8 cellular contexts compared by ENCODE assay signal in genomic region chr17:76354317-76354729, GRCh38. TPM values are rescaled to one million over a fixed set of nuclear protein-coding genes. Genes with fewer than 3 reads are reported as not detected.
DNase-seq lines count a peak whose midpoint lies in the region; ATAC-seq, FAIRE-seq and TF ChIP-seq lines count a peak whose summit lies in the region.

No MANE protein-coding gene starts in this region.

- 0 to 13% methylated on average over 6 to 16 of the region's 18 CpGs for WGBS in endodermal cell (ENCODE audit: insufficient coverage in 1 of 2, insufficient read length in 1 of 2), 2 experiments

- peaks cover 35% of the 10 kb centered on the region for H3K79me2 ChIP-seq in neural progenitor cell (ENCODE audit: low read depth)

- DNase-seq in CD8-positive, alpha-beta memory T cell = no peak
- DNase-seq in NB4 (ENCODE audit: low read depth) (no peak), endodermal cell (no peak), neural progenitor cell (ENCODE audit: low spot score) (no peak), GM03348 (ENCODE audit: low spot score) (no peak), DMS 273 treated with DMSO at 0.1 percent for 48 hours (lab: John Stamatoyannopoulos, UW) (no peak), GM12891 (ENCODE audit: insufficient read length, low spot score) (no peak)

- H3K9me3 Mint-ChIP-seq in CD8-positive, alpha-beta memory T cell = no peaks in the 10 kb centered on the region
- H3K9me3 Mint-ChIP-seq in endodermal cell (no peaks in the 10 kb centered on the region), neural progenitor cell (no peaks in the 10 kb centered on the region)

- H3K4me2 ChIP-seq in neural progenitor cell = peak overlapping the region; percentile 96

- H3K36me3 Mint-ChIP-seq in CD8-positive, alpha-beta memory T cell = peaks cover 0 to 13% (median 0%) of the 10 kb centered on the region in 3 donors
- peaks cover 7% of the 10 kb centered on the region for H3K36me3 Mint-ChIP-seq in endodermal cell (ENCODE audit: low read depth)
- peaks cover 7% of the 10 kb centered on the region for H3K36me3 Mint-ChIP-seq in neural progenitor cell

- FAIRE-seq in GM12891 (lab: Jason Lieb, UNC) = no peak

- H3K27ac ChIP-seq in CD8-positive, alpha-beta memory T cell (ENCODE audit: low read depth, low read length) = peak overlapping the region; percentile 77
- peak overlapping the region; percentile 85 for H3K27ac ChIP-seq in endodermal cell (ENCODE audit: low read depth, low read length)
- no peak overlapping the region for H3K27ac ChIP-seq in neural progenitor cell

- H3K27me3 Mint-ChIP-seq in CD8-positive, alpha-beta memory T cell = peaks cover 0 to 4% of the 10 kb centered on the region in 2 donors
- peaks cover 2% of the 10 kb centered on the region for H3K27me3 Mint-ChIP-seq in endodermal cell (ENCODE audit: insufficient read depth)
- H3K27me3 Mint-ChIP-seq in neural progenitor cell (ENCODE audit: insufficient read depth, low read depth) = peaks cover 6% of the 10 kb centered on the region

- peaks cover 9% of the 10 kb centered on the region for H3K4me1 ChIP-seq in CD8-positive, alpha-beta memory T cell (ENCODE audit: insufficient read depth, low read length)
- H3K4me1 ChIP-seq in endodermal cell (ENCODE audit: control insufficient read depth, insufficient read depth, low read length) (no peaks in the 10 kb centered on the region), neural progenitor cell (peaks cover 3% of the 10 kb centered on the region)

- H3K9ac ChIP-seq in endodermal cell (ENCODE audit: extremely low read depth, low read length, poor library complexity, severe bottlenecking) = peak overlapping the region; percentile 90
- H3K9ac ChIP-seq in neural progenitor cell = no peak overlapping the region

- no peaks in the 10 kb centered on the region for H4K20me1 ChIP-seq in neural progenitor cell (ENCODE audit: low read depth)

- POLR2A ChIA-PET in CD8-positive, alpha-beta memory T cell (lab: Charles Lee) = interaction anchor here (0.6 to 3.0 kb wide), 7 partner anchors 28 to 1025 kb away, joined by 3 to 27 read pairs (median 3); partner anchors contain the start of gene SPHK1

- TF ChIP-seq CTCF in NB4 (IDR thresholded peaks at IDR 0.05; ENCODE audit: low read depth, low read length) = no peak
- no peak for TF ChIP-seq CTCF in endodermal cell (conservative IDR thresholded peaks at IDR 0.05)
- TF ChIP-seq CTCF in neural progenitor cell (IDR thresholded peaks at IDR 0.05) = no peak

- H3K4me1 Mint-ChIP-seq in CD8-positive, alpha-beta memory T cell = peaks cover 18 to 29% (median 24%) of the 10 kb centered on the region in 3 donors
- H3K4me1 Mint-ChIP-seq in endodermal cell (peaks cover 19% of the 10 kb centered on the region), neural progenitor cell (peaks cover 30% of the 10 kb centered on the region)

- H2AFZ ChIP-seq in neural progenitor cell (replicated peaks) = peak overlapping the region; percentile 88

- H3F3A ChIP-seq in neural progenitor cell (ENCODE audit: low read depth) = peaks cover 9% of the 10 kb centered on the region

- CTCF ChIA-PET in CD8-positive, alpha-beta memory T cell (lab: Charles Lee) = interaction anchor here (0.7 to 7.0 kb wide), 10 partner anchors 9 to 75 kb away, joined by 3 to 46 read pairs (median 4); partner anchors contain the start of gene SPHK1

- ATAC-seq in GM19351 (IDR thresholded peaks at IDR 0.05; ENCODE audit: unreplicated experiment) = no peak

- H3K4me3 ChIP-seq in CD8-positive, alpha-beta memory T cell (ENCODE audit: low read length) = peak overlapping the region; percentile 87
- H3K4me3 ChIP-seq in NB4 (ENCODE audit: low read depth, low read length) (peak overlapping the region; percentile 67), endodermal cell (ENCODE audit: low read length) (peak overlapping the region; percentile 87), neural progenitor cell (peak overlapping the region; percentile 75)

- TF ChIP-seq POLR2A in NB4 (IDR thresholded peaks at IDR 0.05; ENCODE audit: extremely low read depth, insufficient read length) (no peak), GM12891 (IDR thresholded peaks at IDR 0.05; ENCODE audit: low read depth, low read length) (no peak)

- no peaks in the 10 kb centered on the region for H3K9me3 ChIP-seq in CD8-positive, alpha-beta memory T cell (ENCODE audit: low read length)
- no peaks in the 10 kb centered on the region for H3K9me3 ChIP-seq in endodermal cell (ENCODE audit: control insufficient read depth, low read length)
- no peaks in the 10 kb centered on the region for H3K9me3 ChIP-seq in neural progenitor cell (ENCODE audit: low read depth)

- H3K36me3 ChIP-seq in CD8-positive, alpha-beta memory T cell (ENCODE audit: insufficient read depth, low read length) = no peaks in the 10 kb centered on the region
- H3K36me3 ChIP-seq in endodermal cell (ENCODE audit: control insufficient read depth, insufficient read depth, low read length) (peaks cover 3% of the 10 kb centered on the region), neural progenitor cell (no peaks in the 10 kb centered on the region)

- H3K4me3 Mint-ChIP-seq in CD8-positive, alpha-beta memory T cell = peak overlapping the region; percentile 90 to 100 (median 96)
- H3K4me3 Mint-ChIP-seq in endodermal cell (peak overlapping the region; percentile 90), neural progenitor cell (peak overlapping the region; percentile 96)

- no peaks in the 10 kb centered on the region for H3K27me3 ChIP-seq in CD8-positive, alpha-beta memory T cell (ENCODE audit: insufficient read depth, low read length, poor library complexity, severe bottlenecking)
- H3K27me3 ChIP-seq in endodermal cell (ENCODE audit: control insufficient read depth, insufficient read depth, low read length, poor library complexity, severe bottlenecking) (no peaks in the 10 kb centered on the region), neural progenitor cell (peaks cover 5% of the 10 kb centered on the region)

- peak overlapping the region; percentile 77 to 100 (median 98) for H3K27ac Mint-ChIP-seq in CD8-positive, alpha-beta memory T cell
- peak overlapping the region; percentile 100 for H3K27ac Mint-ChIP-seq in endodermal cell
- peak overlapping the region; percentile 100 for H3K27ac Mint-ChIP-seq in neural progenitor cell

TF ChIP-seq in GM12891, 5 proteins besides CTCF, POLR2A, EP300 and RAD21:
- TF ChIP-seq PAX5 (IDR thresholded peaks at IDR 0.05; ENCODE audit: insufficient read depth, low read length, severe bottlenecking) (no peak), TAF1 (IDR thresholded peaks at IDR 0.05; ENCODE audit: low read depth, low read length) (no peak), SPI1 (IDR thresholded peaks at IDR 0.05; ENCODE audit: low read depth, low read length) (no peak), POU2F2 (IDR thresholded peaks at IDR 0.05; ENCODE audit: low read depth, low read length) (no peak), POLR2AphosphoS5 (IDR thresholded peaks at IDR 0.05; ENCODE audit: low read depth, low read length) (no peak)

RNA-seq across cellular contexts. Expression of gene PRPSAP1, which starts 0.6 kb away (rescaled TPM):
- 10 to 100 TPM; 46.9 to 48.3 TPM for total RNA-seq in CD8-positive, alpha-beta memory T cell
- polyA plus RNA-seq in CD8-positive, alpha-beta memory T cell = 63.3 TPM
- total RNA-seq in endodermal cell (10 to 100 TPM; 60.9 to 89.8 TPM), neural progenitor cell (ENCODE audit: low replicate concordance) (73.7 and 89.7 TPM in 2 replicates)
- polyA plus RNA-seq in endodermal cell (2013, experiment 1 of 2) = 70.1 TPM
- polyA plus RNA-seq in endodermal cell (2013, experiment 2 of 2) = 68.6 TPM
- 20.6 TPM for polyA plus RNA-seq in GM12891 (2012; ENCODE audit: low read depth, missing spikeins)

RNA-seq across cellular contexts. Expression of gene SPHK1, which starts 30.1 kb away (rescaled TPM):
- 10 to 100 TPM; 17.2 to 18.7 TPM for total RNA-seq in CD8-positive, alpha-beta memory T cell
- 0.76 TPM for polyA plus RNA-seq in CD8-positive, alpha-beta memory T cell
- total RNA-seq in endodermal cell (1 to 10 TPM; 1.5 to 1.8 TPM), neural progenitor cell (ENCODE audit: low replicate concordance) (1.3 and 1.9 TPM in 2 replicates)
- 8.0 TPM for polyA plus RNA-seq in endodermal cell (2013, experiment 1 of 2)
- 6.2 TPM for polyA plus RNA-seq in endodermal cell (2013, experiment 2 of 2)
- 0.27 TPM for polyA plus RNA-seq in GM12891 (2012; ENCODE audit: low read depth, missing spikeins)

RNA-seq across cellular contexts. Expression of gene QRICH2, which starts 46.2 kb away (rescaled TPM):
- total RNA-seq in CD8-positive, alpha-beta memory T cell = 1 to 10 TPM; 2.4 to 2.5 TPM
- polyA plus RNA-seq in CD8-positive, alpha-beta memory T cell = 0.22 TPM
- 1 to 10 TPM; 3.5 to 5.0 TPM for total RNA-seq in endodermal cell
- polyA plus RNA-seq in endodermal cell (2013, experiment 1 of 2) = 2.2 TPM
- 2.1 TPM for polyA plus RNA-seq in endodermal cell (2013, experiment 2 of 2)
- total RNA-seq in neural progenitor cell (ENCODE audit: low replicate concordance) = 1.7 and 2.3 TPM in 2 replicates
- polyA plus RNA-seq in GM12891 (2012; ENCODE audit: low read depth, missing spikeins) = 0.46 TPM
